8 cellular contexts compared by ENCODE assay signal in the genomic region with DNA sequence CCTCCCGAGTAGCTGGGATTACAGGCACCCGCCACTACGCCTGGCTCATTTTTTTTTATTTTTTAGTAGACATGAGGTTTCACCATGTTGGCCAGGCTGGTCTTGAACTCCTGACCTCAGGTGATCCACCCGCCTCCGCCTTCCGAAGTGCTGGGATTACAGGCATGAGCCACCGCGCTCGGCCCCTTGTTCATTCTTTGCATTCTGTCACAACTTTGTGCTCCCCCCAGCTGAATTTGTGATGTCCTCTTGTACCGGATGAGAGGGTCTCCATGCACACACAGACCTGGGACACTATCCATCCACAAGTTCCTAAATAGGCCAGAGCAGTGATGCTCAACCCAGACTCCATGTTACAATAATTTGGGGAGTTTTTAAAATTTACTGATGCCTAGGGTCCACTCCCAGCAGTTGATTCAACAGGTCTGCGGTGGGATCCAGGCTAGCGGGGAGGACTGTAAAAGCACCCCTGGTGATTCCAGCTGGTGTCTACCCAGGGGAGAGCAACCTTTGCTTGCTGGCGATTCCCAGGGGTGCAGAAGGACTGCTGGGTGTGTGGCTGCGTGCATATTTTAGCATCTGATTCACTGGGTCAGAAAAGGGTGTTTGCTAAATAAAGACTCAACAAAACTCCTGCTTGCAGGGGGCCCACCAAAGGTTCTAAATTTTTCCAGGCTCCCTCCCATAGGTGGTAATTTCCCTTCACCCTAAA. TPM values are rescaled to one million over a fixed set of nuclear protein-coding genes. Genes with fewer than 3 reads are reported as not detected.
A peak's percentile ranks its signal among the peaks of the same experiment; 100 is the strongest.
DNase-seq lines count a peak whose midpoint lies in the region; ATAC-seq and TF ChIP-seq lines count a peak whose summit lies in the region.

No MANE protein-coding gene starts in this region.

- H3K4me1 Mint-ChIP-seq in natural killer cell treated with Interleukin-12 subunit alpha and Interleukin-12 subunit beta and Interleukin-15 and Interleukin-18, amount 100 ng/mL, for 72 hours (ENCODE audit: low read depth in 2 of 2) = peaks cover 47 to 61% of the 10 kb centered on the region in 2 donors

- peaks cover 15% of the 10 kb centered on the region for H3K36me3 ChIP-seq in BLaER1
- H3K36me3 ChIP-seq in HUES6 (ENCODE audit: control insufficient read depth, insufficient read depth, low read length) = no peaks in the 10 kb centered on the region
- H3K36me3 ChIP-seq in colonic mucosa = no peaks in the 10 kb centered on the region

- ATAC-seq in natural killer cell treated with Interleukin-12 subunit alpha and Interleukin-12 subunit beta and Interleukin-15 and Interleukin-18, amount 100 ng/mL, for 72 hours = no peak
- ATAC-seq in GM19324 (IDR thresholded peaks at IDR 0.05; ENCODE audit: low FRiP score, unreplicated experiment) (no peak), GM18520 (IDR thresholded peaks at IDR 0.05; ENCODE audit: unreplicated experiment) (no peak)

- H3K9ac ChIP-seq in BLaER1 (peak overlapping the region; percentile 94), HUES6 (ENCODE audit: low read length) (no peak overlapping the region), colonic mucosa (ENCODE audit: low read depth in 2 of 2, low read length in 2 of 2) (peak overlapping the region; percentile 61 to 87)

- H4K20me1 ChIP-seq in BLaER1 = peaks cover 25% of the 10 kb centered on the region

- peak; percentile 37 for DNase-seq in colonic mucosa
- no peak for DNase-seq in natural killer cell treated with Interleukin-12 subunit alpha and Interleukin-12 subunit beta and Interleukin-15 and Interleukin-18, amount 100 ng/mL, for 72 hours (ENCODE audit: low spot score)
- no peak for DNase-seq in NCI-H526 treated with DMSO at 0.1 percent for 48 hours (lab: John Stamatoyannopoulos, UW)
- no peak for DNase-seq in stimulated activated CD4-positive, alpha-beta T cell treated with anti-CD3 and anti-CD28 coated beads, Interleukin-4, amount 100 ng/mL, for 24 hours

- H3K4me3 ChIP-seq in BLaER1 (peak overlapping the region; percentile 88), HUES6 (ENCODE audit: low read depth, low read length) (peak overlapping the region; percentile 59; the same call in 1 of the 2 replicates), colonic mucosa (peak overlapping the region; percentile 45)

- H3K4me2 ChIP-seq in BLaER1 = peak overlapping the region; percentile 95

- H3K9me3 Mint-ChIP-seq in natural killer cell treated with Interleukin-12 subunit alpha and Interleukin-12 subunit beta and Interleukin-15 and Interleukin-18, amount 100 ng/mL, for 72 hours = no peaks in the 10 kb centered on the region

- peaks cover 25% of the 10 kb centered on the region for H3K27me3 ChIP-seq in BLaER1
- peaks cover 56% of the 10 kb centered on the region for H3K27me3 ChIP-seq in HUES6 (ENCODE audit: control insufficient read depth, insufficient read depth, low read length)
- H3K27me3 ChIP-seq in colonic mucosa = no peaks in the 10 kb centered on the region

- no peaks in the 10 kb centered on the region for H3K27me3 Mint-ChIP-seq in natural killer cell treated with Interleukin-12 subunit alpha and Interleukin-12 subunit beta and Interleukin-15 and Interleukin-18, amount 100 ng/mL, for 72 hours

- peak overlapping the region; percentile 97 for H3K27ac Mint-ChIP-seq in natural killer cell treated with Interleukin-12 subunit alpha and Interleukin-12 subunit beta and Interleukin-15 and Interleukin-18, amount 100 ng/mL, for 72 hours

- H3K27ac ChIP-seq in BLaER1 (peak overlapping the region; percentile 97), HUES6 (ENCODE audit: low read depth, low read length) (no peak overlapping the region), colonic mucosa (peak overlapping the region; percentile 97)

- no peak for TF ChIP-seq CTCF in colonic mucosa (IDR thresholded peaks at IDR 0.05)

- H3K4me3 Mint-ChIP-seq in natural killer cell treated with Interleukin-12 subunit alpha and Interleukin-12 subunit beta and Interleukin-15 and Interleukin-18, amount 100 ng/mL, for 72 hours = peak overlapping the region; percentile 97

- intact Hi-C loops in colonic mucosa (cut with DNase I) = no loop called here

- H3K36me3 Mint-ChIP-seq in natural killer cell treated with Interleukin-12 subunit alpha and Interleukin-12 subunit beta and Interleukin-15 and Interleukin-18, amount 100 ng/mL, for 72 hours = peaks cover 7% of the 10 kb centered on the region

- H3K9me3 ChIP-seq in BLaER1 (no peaks in the 10 kb centered on the region), HUES6 (ENCODE audit: control insufficient read depth, insufficient read depth, low read depth, low read length) (no peaks in the 10 kb centered on the region), colonic mucosa (no peaks in the 10 kb centered on the region)

- H3K4me1 ChIP-seq in BLaER1 = peaks cover 72% of the 10 kb centered on the region
- peaks cover 31% of the 10 kb centered on the region for H3K4me1 ChIP-seq in HUES6 (ENCODE audit: control insufficient read depth, insufficient read depth, low read length)
- H3K4me1 ChIP-seq in colonic mucosa = peaks cover 13% of the 10 kb centered on the region

RNA-seq across cellular contexts. Expression of a gene that starts 1.0 kb away (rescaled TPM):
- total RNA-seq in colonic mucosa = 10 to 100 TPM; 20.6 to 28.2 TPM
- total RNA-seq in natural killer cell treated with Interleukin-12 subunit alpha and Interleukin-12 subunit beta and Interleukin-15 and Interleukin-18, amount 100 ng/mL, for 72 hours = 10 to 100 TPM; 48.2 to 65.4 TPM

RNA-seq across cellular contexts. Expression of a gene that starts 5.9 kb away (rescaled TPM):
- 1 to 10 TPM in 1 of 2 donors, under 1 TPM in 1; 0.37 to 1.5 TPM for total RNA-seq in colonic mucosa
- 1 to 10 TPM in 1 of 2 donors, under 1 TPM in 1; 0.95 to 1.4 TPM for total RNA-seq in natural killer cell treated with Interleukin-12 subunit alpha and Interleukin-12 subunit beta and Interleukin-15 and Interleukin-18, amount 100 ng/mL, for 72 hours

RNA-seq across cellular contexts. Expression of a gene that starts 10.9 kb away (rescaled TPM):
- 10 to 100 TPM; 23.2 to 29.6 TPM for total RNA-seq in colonic mucosa
- 10 to 100 TPM; 42.3 to 44.6 TPM for total RNA-seq in natural killer cell treated with Interleukin-12 subunit alpha and Interleukin-12 subunit beta and Interleukin-15 and Interleukin-18, amount 100 ng/mL, for 72 hours

RNA-seq across cellular contexts. Expression of a gene that starts 11.0 kb away (rescaled TPM):
- 10 to 100 TPM; 30.9 to 46.2 TPM for total RNA-seq in colonic mucosa
- total RNA-seq in natural killer cell treated with Interleukin-12 subunit alpha and Interleukin-12 subunit beta and Interleukin-15 and Interleukin-18, amount 100 ng/mL, for 72 hours = 10 to 100 TPM; 36.9 to 38.2 TPM

RNA-seq across cellular contexts. Expression of a gene that starts 11.6 kb away (rescaled TPM):
- 10 to 100 TPM; 26.1 to 39.5 TPM for total RNA-seq in colonic mucosa
- 10 to 100 TPM; 26.9 to 31.9 TPM for total RNA-seq in natural killer cell treated with Interleukin-12 subunit alpha and Interleukin-12 subunit beta and Interleukin-15 and Interleukin-18, amount 100 ng/mL, for 72 hours
